10 cellular contexts compared by ENCODE assay signal in genomic region chr16:7284780-7285179, GRCh38. TPM values are rescaled to one million over a fixed set of nuclear protein-coding genes. Genes with fewer than 3 reads are reported as not detected.
"Had no signal": no experiment of that assay in that cellular context is flagged by ENCODE, and none has a peak within 500 bp of the region (broad histone marks: within the 10 kb centered on the region; RNA-seq: fewer than 3 reads in every experiment).

No MANE protein-coding gene starts in this region.

- H3K4me1 Mint-ChIP-seq: GM23338, H9 had no signal

- H3K4me3 ChIP-seq: GM23248, GM23338, HAP-1 had no signal

- H3K4me1 ChIP-seq: HAP-1 had no signal

- H3K27ac ChIP-seq: GM23248 had no signal

- H3K4me3 Mint-ChIP-seq: GM23338, H9, HFFc6 had no signal

- H3K27ac Mint-ChIP-seq: GM23338, H9, HFFc6 had no signal

- ATAC-seq: GM23338, HCT116 had no signal

- DNase-seq: GM23248, GOT3, H7, H9, HCEC 1CT, HFFc6 had no signal

- H3K36me3 ChIP-seq: HAP-1 had no signal

RNA-seq across cellular contexts. Expression of gene RBFOX1, which starts 47.9 kb away (rescaled TPM):
- total RNA-seq: GM23248, H4, HFFc6 had no signal
- polyA plus RNA-seq: GM23248 had no signal
